16 cellular contexts compared by ENCODE assay signal in genomic region chr18:45521151-45521550, GRCh38.
DNase-seq lines count a peak whose midpoint lies in the region; ATAC-seq, FAIRE-seq and TF ChIP-seq lines count a peak whose summit lies in the region.
"Had no signal": no experiment of that assay in that cellular context is flagged by ENCODE, and none has a peak within 500 bp of the region (broad histone marks: within the 10 kb centered on the region; RNA-seq: fewer than 3 reads in every experiment).

No MANE protein-coding gene starts in this region.

- whole genome bisulfite sequencing in gastroesophageal sphincter (ENCODE audit: low coverage in 1 of 2), 2 donors: 33% methylated on average over 1 of the region's 1 CpG; no CpG with 5 or more reads in 1 of the 2 donors
- 77 to 86% methylated on average over 1 of the region's 1 CpG for WGBS in pancreas, 2 donors

- H3K27me3 ChIP-seq in ascending aorta (no peaks in the 10 kb centered on the region), gastroesophageal sphincter (no peaks in the 10 kb centered on the region), pancreas (no peaks in the 10 kb centered on the region)
- H3K27me3 ChIP-seq: colonic mucosa had no signal

- H3K27ac ChIP-seq in ascending aorta (peak overlapping the region; percentile 81 to 91), gastroesophageal sphincter (peak overlapping the region; percentile 23 to 77 (median 56)), pancreas (no peak overlapping the region)
- H3K27ac ChIP-seq: colonic mucosa had no signal

- ATAC-seq in gastroesophageal sphincter (peak; percentile 50), pancreas (peak in 3 of 4 donors; percentile 31 to 41 (median 33)), sciatic nerve (no peak)

- intact Hi-C loops in ascending aorta (cut with DNase I): loop anchor here (1.0 to 10.0 kb wide), 9 partner anchors 96 to 929 kb away; partner anchors contain the start of genes SETBP1 and SLC14A2
- intact Hi-C loops in pancreas (cut with DNase I): no loop called here
- intact Hi-C loops in sciatic nerve (cut with DNase I): no loop called here

- no peak for FAIRE-seq in pancreas (lab: Jason Lieb, UNC)
- FAIRE-seq: frontal cortex had no signal

- peak; percentile 93 for DNase-seq in AG10803 (ENCODE audit: low read depth)
- DNase-seq in ascending aorta (ENCODE audit: low spot score in 2 of 2): peak in 1 of 2 donors; percentile 77
- DNase-seq in pancreas: no peak
- DNase-seq in sciatic nerve (ENCODE audit: low spot score): no peak
- DNase-seq in inferior parietal cortex (ENCODE audit: extremely low spot score): no peak
- DNase-seq in NCI-H1092 treated with DMSO at 0.1 percent for 48 hours (lab: John Stamatoyannopoulos, UW): no peak
- no peak for DNase-seq in mesenteric fat pad (ENCODE audit: low spot score)
- DNase-seq: activated CD8-positive, alpha-beta memory T cell treated with anti-CD3 and anti-CD28 coated beads for 24 hours; AML-193; colonic mucosa; islet precursor cell; NCI-H1417 treated with DMSO at 0.1 percent for 48 hours; NCI-H510A; stimulated activated CD4-positive, alpha-beta T cell treated with anti-CD3 and anti-CD28 coated beads, Interleukin-15, amount 100 ng/mL, for 24 hours had no signal

- H3K4me3 ChIP-seq in AG10803 (ENCODE audit: low read length): no peak overlapping the region
- H3K4me3 ChIP-seq in ascending aorta: no peak overlapping the region
- H3K4me3 ChIP-seq in gastroesophageal sphincter: no peak overlapping the region
- H3K4me3 ChIP-seq in pancreas: no peak overlapping the region
- H3K4me3 ChIP-seq: colonic mucosa had no signal

- no peak for TF ChIP-seq EP300 in gastroesophageal sphincter (IDR thresholded peaks at IDR 0.05)

- TF ChIP-seq CTCF in AG10803 (conservative IDR thresholded peaks at IDR 0.05; ENCODE audit: low read length) (no peak), ascending aorta (IDR thresholded peaks at IDR 0.05) (no peak), gastroesophageal sphincter (IDR thresholded peaks at IDR 0.05) (no peak), pancreas (IDR thresholded peaks at IDR 0.05) (no peak)

- H3K9me3 ChIP-seq in ascending aorta: no peaks in the 10 kb centered on the region
- no peaks in the 10 kb centered on the region for H3K9me3 ChIP-seq in gastroesophageal sphincter
- H3K9me3 ChIP-seq in pancreas: no peaks in the 10 kb centered on the region
- H3K9me3 ChIP-seq: colonic mucosa had no signal

- H3K36me3 ChIP-seq in ascending aorta (no peaks in the 10 kb centered on the region), gastroesophageal sphincter (no peaks in the 10 kb centered on the region), pancreas (no peaks in the 10 kb centered on the region)
- H3K36me3 ChIP-seq: colonic mucosa had no signal

- H3K4me1 ChIP-seq in ascending aorta (peaks cover 19 to 65% of the 10 kb centered on the region in 2 donors), gastroesophageal sphincter (peaks cover 4 to 60% (median 11%) of the 10 kb centered on the region in 3 donors), pancreas (no peaks in the 10 kb centered on the region)
- H3K4me1 ChIP-seq: colonic mucosa had no signal

- no peak for TF ChIP-seq POLR2A in gastroesophageal sphincter (IDR thresholded peaks at IDR 0.05)

Comparison
In these comparisons a context has a peak if more than half of its experiments do, and no peak if none do; other contexts are left out.
1. H3K27ac ChIP-seq: peak in ascending aorta (2 of 2) and gastroesophageal sphincter (4 of 4); none in pancreas (0 of 4).